Comparison of ENCODE assay signal across 26 cellular contexts in the genomic region with DNA sequence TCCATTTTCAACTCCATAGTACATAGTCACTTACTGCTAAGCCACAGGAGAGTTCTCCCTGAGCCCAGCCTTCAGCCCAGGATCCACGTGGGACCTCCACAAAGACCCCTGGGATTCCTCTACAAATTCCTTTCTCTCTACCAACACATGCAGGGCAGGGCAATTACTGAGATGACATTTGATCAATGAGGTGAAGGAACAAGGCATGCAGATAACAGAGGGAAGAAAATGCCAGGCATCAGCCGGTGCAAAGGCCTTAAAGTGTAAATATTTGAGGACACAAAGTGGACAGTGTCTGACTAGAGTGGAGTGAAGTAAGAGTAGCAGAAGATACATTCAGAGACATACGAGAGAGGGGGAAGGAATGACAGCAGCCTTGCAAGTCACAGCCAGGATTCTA.
"Had no signal": no experiment of that assay in that cellular context is flagged by ENCODE, and none has a peak within 500 bp of the region (broad histone marks: within the 10 kb centered on the region; RNA-seq: fewer than 3 reads in every experiment).

No MANE protein-coding gene starts in this region.

- H3K4me3 ChIP-seq: left ventricle myocardium inferior, lung, ovary, right atrium auricular region, skin epidermis, stomach, suprapubic skin, thoracic aorta, tibial artery, upper lobe of right lung had no signal

- H3K36me3 ChIP-seq: left ventricle myocardium inferior, ovary, right atrium auricular region, stomach, suprapubic skin, thoracic aorta, tibial artery, upper lobe of right lung had no signal

- ATAC-seq: natural killer cell; sciatic nerve; stimulated activated naive B cell treated with anti-CD40 and anti-IgM and Interleukin-4, amounts not matched to agents 10 μg/mL and 1 μg/mL and 100 μg/mL, for 72 hours; stimulated activated naive CD8-positive, alpha-beta T cell treated with anti-CD3 and anti-CD28 coated beads, Interleukin-15, Interleukin-2, amounts not matched to agents 100 U/mL and 50 U/mL, for 24 hours; upper lobe of right lung had no signal

- H3K27me3 ChIP-seq: ovary, right atrium auricular region, stomach, suprapubic skin, tibial artery, upper lobe of right lung had no signal

- H3K4me1 Mint-ChIP-seq: immature natural killer cell, mesothelial cell of epicardium, naive B cell, natural killer cell, nephron progenitor cell had no signal

- DNase-seq: hypothalamus; immature natural killer cell; left ventricle myocardium inferior; mesendoderm; naive B cell; natural killer cell; nephron progenitor cell; ovary; stimulated activated CD4-positive, alpha-beta T cell treated with anti-CD3 and anti-CD28 coated beads, Interleukin-12 subunit alpha, Interleukin-12 subunit beta, amount 100 ng/mL, for 4 hours; stimulated activated CD4-positive, alpha-beta T cell treated with anti-CD3 and anti-CD28 coated beads, Interleukin-15, amount 100 ng/mL, for 24 hours; stimulated activated CD4-positive, alpha-beta T cell treated with anti-CD3 and anti-CD28 coated beads, Interleukin-2, amount 100 ng/mL, for 24 hours; stimulated activated CD4-positive, alpha-beta T cell treated with anti-CD3 and anti-CD28 coated beads, Interleukin-4, amount 100 ng/mL, for 1 hour; stimulated activated naive B cell treated with anti-CD40 and anti-IgM and Interleukin-4, amounts not matched to agents 10 μg/mL and 1 μg/mL and 100 μg/mL, for 72 hours; stimulated activated naive CD8-positive, alpha-beta T cell treated with anti-CD3 and anti-CD28 coated beads, Interleukin-15, Interleukin-2, amounts not matched to agents 100 U/mL and 50 U/mL, for 24 hours; stomach; tibial artery; trophoblast cell; upper lobe of right lung had no signal

- H3K36me3 Mint-ChIP-seq: immature natural killer cell; mesothelial cell of epicardium; naive B cell; natural killer cell; stimulated activated naive B cell treated with anti-CD40 and anti-IgM and Interleukin-4, amounts not matched to agents 10 μg/mL and 1 μg/mL and 100 μg/mL, for 72 hours had no signal

- H3K27ac Mint-ChIP-seq: immature natural killer cell; mesothelial cell of epicardium; naive B cell; natural killer cell; nephron progenitor cell; progenitor cell of endocrine pancreas; stimulated activated naive B cell treated with anti-CD40 and anti-IgM and Interleukin-4, amounts not matched to agents 10 μg/mL and 1 μg/mL and 100 μg/mL, for 72 hours had no signal

- H3K27ac ChIP-seq: left ventricle myocardium inferior, ovary, right atrium auricular region, skin epidermis, stomach, suprapubic skin, thoracic aorta, tibial artery, upper lobe of right lung had no signal

- H3K27me3 Mint-ChIP-seq: naive B cell; progenitor cell of endocrine pancreas; stimulated activated naive B cell treated with anti-CD40 and anti-IgM and Interleukin-4, amounts not matched to agents 10 μg/mL and 1 μg/mL and 100 μg/mL, for 72 hours had no signal

- H3K9me3 ChIP-seq: left ventricle myocardium inferior, ovary, right atrium auricular region, stomach, suprapubic skin, thoracic aorta, tibial artery, upper lobe of right lung had no signal

- H3K4me3 Mint-ChIP-seq: immature natural killer cell; mesothelial cell of epicardium; naive B cell; natural killer cell; nephron progenitor cell; stimulated activated naive B cell treated with anti-CD40 and anti-IgM and Interleukin-4, amounts not matched to agents 10 μg/mL and 1 μg/mL and 100 μg/mL, for 72 hours had no signal

- H3K4me1 ChIP-seq: left ventricle myocardium inferior, right atrium auricular region, stomach, suprapubic skin, tibial artery, upper lobe of right lung had no signal

- H3K9me3 Mint-ChIP-seq: nephron progenitor cell had no signal
